In the genomic region with DNA sequence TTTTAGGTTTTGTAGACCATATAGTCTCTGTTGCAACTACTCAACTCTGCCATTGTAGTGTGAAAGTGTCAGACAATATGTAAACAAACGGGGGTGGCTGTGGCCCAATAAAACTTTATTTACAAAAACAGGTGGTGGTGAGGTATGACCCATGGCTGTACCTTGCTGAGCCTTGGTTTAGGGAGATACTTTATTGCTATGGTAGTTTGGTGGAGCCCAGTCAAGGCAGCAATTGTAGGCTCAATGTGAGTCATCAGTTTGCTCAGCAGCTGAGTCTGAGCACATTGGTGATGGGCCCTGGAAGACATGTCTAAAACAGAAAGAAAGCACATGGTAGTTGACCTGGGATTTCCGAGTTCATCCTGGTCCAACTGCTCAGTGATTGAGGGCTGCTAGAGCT, we compare ENCODE assay signal across 21 cellular contexts.
DNase-seq lines count a peak whose midpoint lies in the region; ATAC-seq and TF ChIP-seq lines count a peak whose summit lies in the region.
"Had no signal": no experiment of that assay in that cellular context is flagged by ENCODE, and none has a peak within 500 bp of the region (broad histone marks: within the 10 kb centered on the region; RNA-seq: fewer than 3 reads in every experiment).

No MANE protein-coding gene starts in this region.

- no peaks in the 10 kb centered on the region for H3K27me3 ChIP-seq in mammary epithelial cell (ENCODE audit: insufficient read depth, low read length)
- H3K27me3 ChIP-seq: ovary, right lobe of liver had no signal

- H3K27ac ChIP-seq in mammary epithelial cell (ENCODE audit: insufficient read depth, low read depth, low read length) = no peak overlapping the region
- H3K27ac ChIP-seq: C4-2B, ovary, right lobe of liver had no signal

- dilution Hi-C loops in mammary epithelial cell (cut with HindIII; ENCODE audit: low sequenced_read_pairs) = no loop called here

- 76% methylated on average over 2 of the region's 2 CpGs for WGBS in mammary epithelial cell (ENCODE audit: low coverage, missing lambda C conversion rate)

- H3K9me3 Mint-ChIP-seq in mesothelial cell of epicardium = no peaks in the 10 kb centered on the region
- H3K9me3 Mint-ChIP-seq: activated naive CD8-positive, alpha-beta T cell treated with anti-CD3 and anti-CD28 coated beads, Interleukin-2, amount 10 ng/mL, durations not matched to agents 7 days and 5 days; naive thymus-derived CD8-positive, alpha-beta T cell; T-cell had no signal

- H3K27ac Mint-ChIP-seq in mesothelial cell of epicardium = no peak overlapping the region
- H3K27ac Mint-ChIP-seq: activated CD8-positive, alpha-beta memory T cell treated with anti-CD3 and anti-CD28 coated beads, Interleukin-2, amount 10 ng/mL, durations not matched to agents 7 days and 5 days; activated naive CD8-positive, alpha-beta T cell treated with anti-CD3 and anti-CD28 coated beads, Interleukin-2, amount 10 ng/mL, durations not matched to agents 7 days and 5 days; naive thymus-derived CD8-positive, alpha-beta T cell; T-cell had no signal

- H3K4me1 Mint-ChIP-seq in mesothelial cell of epicardium = peaks cover 41% of the 10 kb centered on the region
- H3K4me1 Mint-ChIP-seq: activated naive CD8-positive, alpha-beta T cell treated with anti-CD3 and anti-CD28 coated beads, Interleukin-2, amount 10 ng/mL, durations not matched to agents 7 days and 5 days; naive thymus-derived CD8-positive, alpha-beta T cell had no signal

- H3K4me3 ChIP-seq in mammary epithelial cell (replicated peaks in 1 of 3; ENCODE audit: insufficient read depth in 1 of 3, low read depth in 2 of 3, low read length in 3 of 3) = no peak overlapping the region
- H3K4me3 ChIP-seq: ovary, right lobe of liver had no signal

- in situ Hi-C loops in mammary epithelial cell (cut with MboI; ENCODE audit: low sequenced_read_pairs in 2 of 2) = no loop called here

- H4K20me1 ChIP-seq in mammary epithelial cell (ENCODE audit: insufficient read depth, low read length) = no peaks in the 10 kb centered on the region

- H3K36me3 Mint-ChIP-seq in mesothelial cell of epicardium = no peaks in the 10 kb centered on the region
- H3K36me3 Mint-ChIP-seq: activated CD8-positive, alpha-beta memory T cell treated with anti-CD3 and anti-CD28 coated beads, Interleukin-2, amount 10 ng/mL, durations not matched to agents 7 days and 5 days; activated naive CD8-positive, alpha-beta T cell treated with anti-CD3 and anti-CD28 coated beads, Interleukin-2, amount 10 ng/mL, durations not matched to agents 7 days and 5 days; naive thymus-derived CD8-positive, alpha-beta T cell; T-cell had no signal

- peak overlapping the region; percentile 63 for H2AFZ ChIP-seq in mammary epithelial cell (ENCODE audit: low read depth, low read length)

- H3K36me3 ChIP-seq in mammary epithelial cell (ENCODE audit: insufficient read depth, low read length) = no peaks in the 10 kb centered on the region
- H3K36me3 ChIP-seq: ovary, right lobe of liver had no signal

- DNase-seq in DMS53 (lab: John Stamatoyannopoulos, UW) = peak; percentile 56
- peak; percentile 17 for DNase-seq in LoVo (ENCODE audit: low spot score)
- DNase-seq in mammary epithelial cell = peak; percentile 76
- DNase-seq in left colon = no peak
- DNase-seq in cortex of kidney (lab: John Stamatoyannopoulos, UW) = no peak
- DNase-seq in mesothelial cell of epicardium (ENCODE audit: low spot score in 2 of 2, unreplicated experiment in 2 of 2) = no peak
- DNase-seq: activated CD4-positive, alpha-beta T cell treated with anti-CD3 and anti-CD28 coated beads for 48 hours; activated CD8-positive, alpha-beta memory T cell treated with anti-CD3 and anti-CD28 coated beads, Interleukin-2, amount 10 ng/mL, durations not matched to agents 7 days and 5 days; activated naive CD8-positive, alpha-beta T cell treated with anti-CD3 and anti-CD28 coated beads, Interleukin-2, amount 10 ng/mL, durations not matched to agents 7 days and 5 days; GF-D8; GOT3; naive thymus-derived CD8-positive, alpha-beta T cell; NCI-H1417; NCI-H524 treated with DMSO at 0.1 percent for 48 hours; ovary; right lobe of liver; Right ventricle myocardium superior; T-cell had no signal

- TF ChIP-seq CTCF in mammary epithelial cell (conservative IDR thresholded peaks at IDR 0.05 in 1 of 2, IDR thresholded peaks at IDR 0.05 in 1 of 2; ENCODE audit: extremely low read depth in 1 of 2, insufficient read depth in 1 of 2, low read depth in 1 of 2, low read length in 2 of 2) (no peak), mesothelial cell of epicardium (IDR thresholded peaks at IDR 0.05; ENCODE audit: unreplicated experiment) (no peak)

- H3K4me2 ChIP-seq in mammary epithelial cell (ENCODE audit: insufficient read depth, low read depth, low read length) = no peak overlapping the region

- BruUV-seq in mammary epithelial cell (replicated peaks; lab: Mats Ljungman, UMichigan) = no TSS peak

- CTCF ChIA-PET in mammary epithelial cell (lab: Charles Lee; ENCODE audit: low non-redundant PET) = no interaction called here

- no peak overlapping the region for H3K9ac ChIP-seq in mammary epithelial cell (ENCODE audit: insufficient read depth, low read length)

- no peaks in the 10 kb centered on the region for H3K79me2 ChIP-seq in mammary epithelial cell (ENCODE audit: insufficient read depth, low read length)

- intact Hi-C loops in mammary epithelial cell (cut with micrococcal nuclease) = no loop called here
- intact Hi-C loops in left colon (cut with DNase I, micrococcal nuclease) = no loop called here

- H3K4me1 ChIP-seq in mammary epithelial cell (ENCODE audit: insufficient read depth, low read length) = peaks cover 28% of the 10 kb centered on the region

- H3K27me3 Mint-ChIP-seq in mesothelial cell of epicardium (ENCODE audit: low read depth) = no peaks in the 10 kb centered on the region

- ATAC-seq in left colon (peak; percentile 82), HG02610 (IDR thresholded peaks at IDR 0.05; ENCODE audit: unreplicated experiment) (no peak), GM21381 (IDR thresholded peaks at IDR 0.05; ENCODE audit: unreplicated experiment) (no peak)
- ATAC-seq: activated CD8-positive, alpha-beta memory T cell treated with anti-CD3 and anti-CD28 coated beads, Interleukin-2, amount 10 ng/mL, durations not matched to agents 7 days and 5 days; naive thymus-derived CD8-positive, alpha-beta T cell; T-cell had no signal

- H3K9me3 ChIP-seq in mammary epithelial cell (replicated peaks; ENCODE audit: insufficient read depth, low read length) = no peaks in the 10 kb centered on the region
- H3K9me3 ChIP-seq: ovary, right lobe of liver had no signal

- no peak overlapping the region for H3K4me3 Mint-ChIP-seq in mesothelial cell of epicardium
- H3K4me3 Mint-ChIP-seq: activated CD8-positive, alpha-beta memory T cell treated with anti-CD3 and anti-CD28 coated beads, Interleukin-2, amount 10 ng/mL, durations not matched to agents 7 days and 5 days; activated naive CD8-positive, alpha-beta T cell treated with anti-CD3 and anti-CD28 coated beads, Interleukin-2, amount 10 ng/mL, durations not matched to agents 7 days and 5 days; naive thymus-derived CD8-positive, alpha-beta T cell; T-cell had no signal

Comparison
In these comparisons a context has a peak if more than half of its experiments do, and no peak if none do; other contexts are left out.
1. DNase-seq: peak in DMS53 (single experiment), LoVo (single experiment) and mammary epithelial cell (single experiment); none in left colon (0 of 2), cortex of kidney (single experiment) and mesothelial cell of epicardium (0 of 2).